6 cellular contexts compared by ENCODE assay signal in the genomic region with DNA sequence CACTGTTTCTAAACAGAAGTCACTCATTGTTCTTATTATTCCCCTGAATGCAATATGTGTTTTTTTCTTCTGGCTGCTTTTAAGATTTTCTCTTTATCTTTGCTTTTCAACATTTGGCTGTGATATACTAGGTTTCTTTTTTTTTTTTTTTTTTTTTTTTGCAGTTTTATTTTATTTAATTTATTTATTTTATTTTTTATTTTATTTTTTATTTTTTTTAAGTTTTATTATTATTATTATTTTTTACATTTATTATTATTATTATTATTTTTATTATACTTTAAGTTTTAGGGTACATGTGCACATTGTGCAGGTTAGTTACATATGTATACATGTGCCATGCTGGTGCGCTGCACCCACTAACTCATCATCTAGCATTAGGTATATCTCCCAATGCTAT.
DNase-seq lines count a peak whose midpoint lies in the region; ATAC-seq, FAIRE-seq and TF ChIP-seq lines count a peak whose summit lies in the region.
"Not testable (repeated sequence)": the region's sequence is repeated elsewhere in the genome, so short reads cannot be mapped to it uniquely, and the experiment has no call there.

No MANE protein-coding gene starts in this region.

- not testable (repeated sequence) for H3K27me3 ChIP-seq in small intestine (ENCODE audit: control insufficient read depth in 2 of 2, insufficient read depth in 2 of 2, low read length in 2 of 2)

- not testable (repeated sequence) for H3K36me3 Mint-ChIP-seq in WTC11

- H3K27ac Mint-ChIP-seq in WTC11 = not testable (repeated sequence)

- not testable (repeated sequence) for ATAC-seq in WTC11

- H3K4me3 Mint-ChIP-seq in WTC11 = not testable (repeated sequence)

- POLR2A ChIA-PET in WTC11 (lab: Charles Lee) = not testable (repeated sequence)

- H3K27ac ChIP-seq in kidney (ENCODE audit: low read depth in 2 of 2, low read length in 2 of 2); small intestine (ENCODE audit: low read depth in 1 of 2, low read length in 1 of 2): not testable (repeated sequence)

- DNase-seq in RCC 7860 (ENCODE audit: low spot score); WTC11 (ENCODE audit: low spot score); kidney; small intestine: not testable (repeated sequence)

- no CpG with 5 or more reads among the region's 1 CpG for WGBS in small intestine, 3 donors

- not testable (repeated sequence) for H3K9me3 ChIP-seq in kidney (ENCODE audit: control insufficient read depth in 1 of 2, low read length in 2 of 2); small intestine (ENCODE audit: control insufficient read depth, low read depth)

- peaks cover 19% of the 10 kb centered on the region for H3K9me3 Mint-ChIP-seq in WTC11

- H3K36me3 ChIP-seq in kidney (ENCODE audit: control insufficient read depth in 1 of 2, insufficient read depth in 2 of 2, low read length in 2 of 2); small intestine (ENCODE audit: control insufficient read depth in 2 of 2, insufficient read depth in 2 of 2, low read length in 2 of 2): not testable (repeated sequence)

- intact Hi-C loops in kidney (cut with DNase I) = not testable (repeated sequence)

- not testable (repeated sequence) for H3K4me1 Mint-ChIP-seq in WTC11

- FAIRE-seq in A204.1 (lab: Jason Lieb, UNC) (peak; percentile 89), RCC 7860 (lab: Jason Lieb, UNC) (peak; percentile 54), endometrium (lab: Jason Lieb, UNC) (peak; percentile 80), kidney (lab: Jason Lieb, UNC) (peak; percentile 90), small intestine (lab: Jason Lieb, UNC) (peak; percentile 61)

- not testable (repeated sequence) for H3K4me1 ChIP-seq in kidney (ENCODE audit: control insufficient read depth in 1 of 2, insufficient read depth in 1 of 2, low read depth in 1 of 2, low read length in 2 of 2); small intestine (ENCODE audit: control insufficient read depth in 2 of 2, insufficient read depth in 1 of 2, low read depth in 1 of 2, low read length in 1 of 2)

- not testable (repeated sequence) for H3K9ac ChIP-seq in kidney (ENCODE audit: low read length in 2 of 2)

- H3K4me3 ChIP-seq in kidney (ENCODE audit: low read length in 2 of 2); small intestine (ENCODE audit: low read depth in 1 of 2, low read length in 2 of 2): not testable (repeated sequence)

- TF ChIP-seq CTCF in WTC11 (IDR thresholded peaks at IDR 0.05); kidney (IDR thresholded peaks at IDR 0.05; ENCODE audit: borderline replicate concordance, extremely low read depth, insufficient read depth): not testable (repeated sequence)

- not testable (repeated sequence) for H3K27me3 Mint-ChIP-seq in WTC11 (ENCODE audit: low read depth)

- CTCF ChIA-PET in WTC11 (lab: Charles Lee) = not testable (repeated sequence)

TF ChIP-seq in WTC11, 78 proteins besides CTCF, POLR2A, EP300 and RAD21:
- TF ChIP-seq HMGA2 (CRISPR knock-in tag; IDR thresholded peaks at IDR 0.05) = peak; percentile 97
